ENCODE assay signal across 1 cellular context in genomic region chr5:180600554-180601041, GRCh38.
TF ChIP-seq lines count a peak whose summit lies in the region.

No MANE protein-coding gene starts in this region.

TF ChIP-seq in K562, 482 proteins besides CTCF, POLR2A, EP300 and RAD21:
- TF ChIP-seq RERE (CRISPR knock-in tag; IDR thresholded peaks at IDR 0.05; ENCODE audit: borderline replicate concordance) (no peak), MAX (CRISPR knock-in tag; IDR thresholded peaks at IDR 0.05) (no peak), ZFPM2 (CRISPR knock-in tag; IDR thresholded peaks at IDR 0.05) (no peak), ESRRB (CRISPR knock-in tag; IDR thresholded peaks at IDR 0.05; ENCODE audit: borderline replicate concordance) (no peak), NFE2L1 (tag; IDR thresholded peaks at IDR 0.05; ENCODE audit: borderline replicate concordance, low read depth) (no peak), MED1 (CRISPR knock-in tag; IDR thresholded peaks at IDR 0.05; ENCODE audit: borderline replicate concordance) (no peak), ETS1 (conservative IDR thresholded peaks at IDR 0.05; ENCODE audit: control insufficient read depth, low read depth, low read length) (no peak), ZBTB34 (CRISPR knock-in tag; IDR thresholded peaks at IDR 0.05) (no peak)
